In the genomic region with DNA sequence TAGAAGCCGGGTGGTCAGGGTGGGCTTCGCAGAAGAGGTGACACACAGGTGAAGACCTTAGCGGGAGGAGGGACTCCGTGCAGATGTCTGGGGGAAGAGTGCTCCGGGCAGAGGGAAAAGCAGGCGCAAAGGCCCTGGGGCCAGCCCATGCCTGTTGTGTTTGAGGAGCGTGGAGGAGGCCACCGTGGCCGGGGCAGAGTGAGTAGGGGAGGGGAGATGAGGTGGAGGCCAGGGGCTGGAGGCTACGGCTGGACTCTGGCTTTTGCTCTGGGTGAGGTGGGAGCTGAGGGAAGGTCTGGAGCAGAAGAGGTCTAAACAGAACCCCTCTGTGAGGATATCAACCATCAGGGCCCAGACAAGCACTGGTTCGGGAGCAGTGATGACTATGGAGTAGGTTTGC, we compare ENCODE assay signal across 30 cellular contexts.
"Had no signal": no experiment of that assay in that cellular context is flagged by ENCODE, and none has a peak within 500 bp of the region (broad histone marks: within the 10 kb centered on the region; RNA-seq: fewer than 3 reads in every experiment).

No MANE protein-coding gene starts in this region.

- H3K27ac Mint-ChIP-seq: mesothelial cell of epicardium; natural killer cell treated with Interleukin-12 subunit alpha and Interleukin-12 subunit beta and Interleukin-15 and Interleukin-18, amount 100 ng/mL, for 72 hours; neural progenitor cell had no signal

- H3K27ac ChIP-seq: esophagus squamous epithelium, neural progenitor cell, psoas muscle, tibial artery, upper lobe of left lung, uterus had no signal

- H3K9me3 Mint-ChIP-seq: effector memory CD8-positive, alpha-beta T cell; natural killer cell treated with Interleukin-12 subunit alpha and Interleukin-12 subunit beta and Interleukin-15 and Interleukin-18, amount 100 ng/mL, for 72 hours had no signal

- H3K36me3 ChIP-seq: esophagus squamous epithelium, neural progenitor cell, stomach, tibial artery, upper lobe of left lung, uterus had no signal

- H2AFZ ChIP-seq: neural progenitor cell had no signal

- H3K27me3 ChIP-seq: neural progenitor cell, upper lobe of left lung, uterus had no signal

- H3K4me3 ChIP-seq: esophagus squamous epithelium, mucosa of descending colon, neural progenitor cell, psoas muscle, stomach, tibial artery, upper lobe of left lung, uterus had no signal

- ATAC-seq: effector memory CD8-positive, alpha-beta T cell; left ventricle myocardium superior; mucosa of descending colon; psoas muscle; right cardiac atrium had no signal

- H3K9me3 ChIP-seq: esophagus squamous epithelium, mucosa of descending colon, psoas muscle, stomach, tibial artery, upper lobe of left lung, uterus had no signal

- H3K9ac ChIP-seq: neural progenitor cell had no signal

- H3K4me2 ChIP-seq: neural progenitor cell had no signal

- FAIRE-seq: endometrium, keratinocyte, small intestine had no signal

- H3K36me3 Mint-ChIP-seq: mesothelial cell of epicardium; naive B cell; natural killer cell treated with Interleukin-12 subunit alpha and Interleukin-12 subunit beta and Interleukin-15 and Interleukin-18, amount 100 ng/mL, for 72 hours; neural progenitor cell had no signal

- H3K4me1 ChIP-seq: neural progenitor cell, psoas muscle, tibial artery, upper lobe of left lung, uterus had no signal

- H3K4me3 Mint-ChIP-seq: effector memory CD8-positive, alpha-beta T cell; mesothelial cell of epicardium; natural killer cell treated with Interleukin-12 subunit alpha and Interleukin-12 subunit beta and Interleukin-15 and Interleukin-18, amount 100 ng/mL, for 72 hours; neural progenitor cell had no signal

- DNase-seq: cerebellar nuclear complex; cortex of kidney; effector memory CD8-positive, alpha-beta T cell; erythroblast; esophagus squamous epithelium; foreskin melanocyte; glutamatergic neuron; hypothalamus; left ventricle myocardium superior; mesenchymal stem cell; mucosa of descending colon; naive B cell; nucleus accumbens; psoas muscle; small intestine; stimulated activated CD4-positive, alpha-beta T cell treated with anti-CD3 and anti-CD28 coated beads, Interleukin-12 subunit alpha, Interleukin-12 subunit beta, amount 100 ng/mL, for 4 hours; stimulated activated CD4-positive, alpha-beta T cell treated with anti-CD3 and anti-CD28 coated beads, Interleukin-1b, Interleukin-23, amount 100 ng/mL, for 48 hours; stimulated activated CD4-positive, alpha-beta T cell treated with anti-CD3 and anti-CD28 coated beads, Interleukin-4, amount 100 ng/mL, for 1 hour; stimulated activated CD8-positive, alpha-beta memory T cell treated with anti-CD3 and anti-CD28 coated beads, Interleukin-4, amount 100 ng/mL, for 48 hours; stimulated activated naive CD4-positive, alpha-beta T cell treated with Interleukin-2 at 50 U/mL for 16 hours; stomach; upper lobe of left lung; uterus had no signal
